ENCODE assay signal across 9 cellular contexts in genomic region chr11:114280696-114281095, GRCh38. TPM values are rescaled to one million over a fixed set of nuclear protein-coding genes. Genes with fewer than 3 reads are reported as not detected.
DNase-seq lines count a peak whose midpoint lies in the region; ATAC-seq and TF ChIP-seq lines count a peak whose summit lies in the region.
"Had no signal": no experiment of that assay in that cellular context is flagged by ENCODE, and none has a peak within 500 bp of the region (broad histone marks: within the 10 kb centered on the region; RNA-seq: fewer than 3 reads in every experiment).

No MANE protein-coding gene starts in this region.

- H3K9ac ChIP-seq in OCI-LY1 (ENCODE audit: low read length) (no peak overlapping the region), mesendoderm (ENCODE audit: low read length) (peak overlapping the region; percentile 39)

- H2BK120ac ChIP-seq in mesendoderm (ENCODE audit: low read depth, low read length): no peak overlapping the region

- no peak overlapping the region for H3K23ac ChIP-seq in mesendoderm (ENCODE audit: low read length)

- no peaks in the 10 kb centered on the region for H3K9me2 ChIP-seq in OCI-LY1 (ENCODE audit: low read depth, low read length)

- no peaks in the 10 kb centered on the region for H4K20me1 ChIP-seq in OCI-LY1 (ENCODE audit: insufficient read depth, low read length)

- H3K4me2 ChIP-seq in OCI-LY1 (ENCODE audit: low read length): no peak overlapping the region
- no peak overlapping the region for H3K4me2 ChIP-seq in mesendoderm (ENCODE audit: low read length)

- no peak overlapping the region for H3K4ac ChIP-seq in mesendoderm (ENCODE audit: low read depth, low read length)

- no peak overlapping the region for H4K5ac ChIP-seq in mesendoderm (ENCODE audit: low read length)

- H3K27me3 ChIP-seq in OCI-LY1 (ENCODE audit: insufficient read depth, low read length) (no peaks in the 10 kb centered on the region), mesendoderm (ENCODE audit: insufficient read depth, low read length, poor library complexity) (no peaks in the 10 kb centered on the region)

- H3F3A ChIP-seq in OCI-LY1 (ENCODE audit: insufficient read depth, low read length): no peaks in the 10 kb centered on the region

- DNase-seq in Caki2 (ENCODE audit: low read depth) (peak; percentile 62), HT-29 (ENCODE audit: low spot score) (peak; percentile 96), dermis blood vessel endothelial cell (peak; percentile 90), mesendoderm (peak; percentile 92), natural killer cell (no peak)
- DNase-seq: naive B cell had no signal

- no peaks in the 10 kb centered on the region for H3K9me3 ChIP-seq in OCI-LY1 (ENCODE audit: low read length)

- in situ Hi-C loops in Caki2 (cut with HindIII; ENCODE audit: low pct_unique_long_range_greater_than_20kb, low sequenced_read_pairs): no loop called here

- no peak overlapping the region for H3K4me3 Mint-ChIP-seq in natural killer cell
- H3K4me3 Mint-ChIP-seq: naive B cell had no signal

- no peak overlapping the region for H2AK5ac ChIP-seq in mesendoderm (ENCODE audit: low read length)

- H3K36me3 Mint-ChIP-seq in natural killer cell: no peaks in the 10 kb centered on the region
- H3K36me3 Mint-ChIP-seq: naive B cell had no signal

- no peak overlapping the region for H2AFZ ChIP-seq in OCI-LY1 (ENCODE audit: low read length)

- peaks cover 0 to 7% of the 10 kb centered on the region in 2 donors for H3K4me1 Mint-ChIP-seq in natural killer cell
- H3K4me1 Mint-ChIP-seq: naive B cell had no signal

- H3K79me1 ChIP-seq in mesendoderm (ENCODE audit: low read length): no peaks in the 10 kb centered on the region

- no peak overlapping the region for H4K8ac ChIP-seq in mesendoderm (ENCODE audit: low read depth, low read length)

- H3K4me1 ChIP-seq in OCI-LY1 (ENCODE audit: insufficient read depth, low read length, severe bottlenecking) (no peaks in the 10 kb centered on the region), mesendoderm (ENCODE audit: control insufficient read depth, low read depth, low read length) (no peaks in the 10 kb centered on the region)

- peak overlapping the region; percentile 70 for H3K56ac ChIP-seq in mesendoderm (ENCODE audit: low read length)

- no peaks in the 10 kb centered on the region for H3K36me3 ChIP-seq in OCI-LY1 (ENCODE audit: insufficient read depth, low read length)
- H3K36me3 ChIP-seq in mesendoderm (ENCODE audit: control insufficient read depth, insufficient read depth, low read length): no peaks in the 10 kb centered on the region

- no peak overlapping the region for H2BK15ac ChIP-seq in mesendoderm (replicated peaks; ENCODE audit: low read depth)

- no peak overlapping the region for H3K27ac Mint-ChIP-seq in natural killer cell
- H3K27ac Mint-ChIP-seq: naive B cell had no signal

- H3K27ac ChIP-seq in OCI-LY1 (ENCODE audit: low read depth, low read length, poor library complexity, severe bottlenecking): no peak overlapping the region
- H3K27ac ChIP-seq in mesendoderm (ENCODE audit: low read depth, low read length): no peak overlapping the region

- intact Hi-C loops in natural killer cell (cut with micrococcal nuclease): no loop called here

- H3K4me3 ChIP-seq in OCI-LY1 (ENCODE audit: low read depth, low read length, poor library complexity, severe bottlenecking) (no peak overlapping the region), mesendoderm (ENCODE audit: low read length) (no peak overlapping the region)

- peak; percentile 49 for TF ChIP-seq CTCF in OCI-LY1 (IDR thresholded peaks at IDR 0.05; ENCODE audit: low read length)
- no peak for TF ChIP-seq CTCF in natural killer cell (IDR thresholded peaks at IDR 0.05)

- H3K18ac ChIP-seq in mesendoderm (ENCODE audit: low read length): no peak overlapping the region

- H3K79me2 ChIP-seq in OCI-LY1 (ENCODE audit: insufficient read depth, low read length) (no peaks in the 10 kb centered on the region), mesendoderm (ENCODE audit: control insufficient read depth, insufficient read depth, low read length) (no peaks in the 10 kb centered on the region)

- no peaks in the 10 kb centered on the region for H3K9me3 Mint-ChIP-seq in natural killer cell
- H3K9me3 Mint-ChIP-seq: naive B cell had no signal

- WGBS in mesendoderm (ENCODE audit: extremely low coverage, insufficient coverage, low lambda C conversion rate): no CpG with 5 or more reads among the region's 6 CpGs

- ATAC-seq in GM21526 (IDR thresholded peaks at IDR 0.05; ENCODE audit: low FRiP score, unreplicated experiment) (no peak), GM18909 (IDR thresholded peaks at IDR 0.05; ENCODE audit: poor library complexity, unreplicated experiment) (no peak), natural killer cell (no peak)

- no peak overlapping the region for H2BK5ac ChIP-seq in mesendoderm (ENCODE audit: low read length)

- H3K27me3 Mint-ChIP-seq in natural killer cell (ENCODE audit: low read depth in 2 of 2): peaks cover 20 to 39% of the 10 kb centered on the region in 2 donors

RNA-seq across cellular contexts. Expression of gene NNMT, which starts 15.5 kb away (rescaled TPM):
- 66.9 and 89.8 TPM in 2 replicates for total RNA-seq in Caki2 (2014; rRNA removed; shearing (Covaris generic); ENCODE audit: low replicate concordance)
- 60.2 and 91.4 TPM in 2 replicates for total RNA-seq in HT-29 (2014; rRNA removed; shearing (Covaris generic))
- total RNA-seq in dermis blood vessel endothelial cell: 182 and 330 TPM in 2 replicates
- 0.17 TPM for polyA plus RNA-seq in mesendoderm (2013, experiment 1 of 2)
- polyA plus RNA-seq in mesendoderm (2013, experiment 2 of 2): 0.10 TPM
- 1 to 10 TPM; 1.8 to 2.4 (median 2.0) TPM for total RNA-seq in natural killer cell

Comparison
In these comparisons a context has a peak if more than half of its experiments do, and no peak if none do; other contexts are left out.
1. RNA of gene NNMT, which starts 15.5 kb away (total RNA-seq): 182 to 330 TPM in dermis blood vessel endothelial cell, 66.9 to 89.8 TPM in Caki2 and 60.2 to 91.4 TPM in HT-29; 1.8 to 2.4 TPM in natural killer cell; every median in the first group is over 10 times any median in the second.